In the genomic region with DNA sequence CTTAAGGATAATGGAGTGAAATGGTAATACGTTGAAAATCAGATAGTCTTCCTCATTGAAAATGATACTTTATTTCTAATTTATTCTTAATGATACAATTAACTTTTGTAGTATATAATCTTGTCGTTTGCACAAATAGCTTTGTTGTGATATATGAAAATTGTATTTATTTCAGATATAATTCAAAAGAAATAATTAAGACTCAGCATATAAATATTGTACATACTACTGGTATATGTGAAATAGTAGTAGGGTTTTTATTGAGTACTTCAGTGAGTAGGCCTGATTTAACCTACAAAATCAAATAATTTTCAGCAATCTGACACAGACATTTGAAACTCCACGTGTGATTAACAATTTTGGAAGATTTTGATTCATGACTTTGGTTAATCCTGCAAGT, we compare ENCODE assay signal across 16 cellular contexts. TPM values are rescaled to one million over a fixed set of nuclear protein-coding genes. Genes with fewer than 3 reads are reported as not detected.
DNase-seq lines count a peak whose midpoint lies in the region; ATAC-seq, FAIRE-seq and TF ChIP-seq lines count a peak whose summit lies in the region.
"Had no signal": no experiment of that assay in that cellular context is flagged by ENCODE, and none has a peak within 500 bp of the region (broad histone marks: within the 10 kb centered on the region; RNA-seq: fewer than 3 reads in every experiment).

No MANE protein-coding gene starts in this region.

- CTCF ChIA-PET in K562 (lab: Yijun Ruan, JAX; ENCODE audit: low intra/inter-chr PET ratio) = no interaction called here

- H3K79me2 ChIP-seq in K562 (ENCODE audit: control insufficient read depth, insufficient read depth, low read length) = peaks cover 33% of the 10 kb centered on the region

- no peaks in the 10 kb centered on the region for H3K9me3 Mint-ChIP-seq in activated T-cell treated with anti-CD3 and anti-CD28 coated beads, Interleukin-2, amount 50 U/mL, for 72 hours
- no peaks in the 10 kb centered on the region for H3K9me3 Mint-ChIP-seq in activated T-cell treated with anti-CD3 and anti-CD28 coated beads, Interleukin-2, amount 50 U/mL, for 24 hours
- H3K9me3 Mint-ChIP-seq: CD8-positive, alpha-beta T cell; H9 had no signal

- no peak for ATAC-seq in activated T-cell treated with anti-CD3 and anti-CD28 coated beads, Interleukin-2, amount 50 U/mL, for 72 hours (replicated peaks in 1 of 2)
- ATAC-seq in K562 = no peak
- no peak for ATAC-seq in HG03457 (IDR thresholded peaks at IDR 0.05; ENCODE audit: unreplicated experiment)
- no peak for ATAC-seq in GM18498 (IDR thresholded peaks at IDR 0.05; ENCODE audit: unreplicated experiment)
- ATAC-seq: CD8-positive, alpha-beta T cell had no signal

- H3K4me2 ChIP-seq in K562 (ENCODE audit: insufficient read depth, low read length) = no peak overlapping the region
- H3K4me2 ChIP-seq: BLaER1 treated with 17β-estradiol and CSF1 and Interleukin-3, amounts not matched to agents 10 nM and 100 nM had no signal

- POLR2A ChIA-PET in K562 (lab: Yijun Ruan, JAX) = interaction anchor here (0.7 kb wide), 1 partner anchor 66 kb away, joined by 3 read pairs; no protein-coding TSS in a partner anchor

- H3K36me3 ChIP-seq in K562 (ENCODE audit: control insufficient read depth, insufficient read depth, low read length) = peaks cover 81% of the 10 kb centered on the region
- H3K36me3 ChIP-seq in kidney (ENCODE audit: control insufficient read depth in 1 of 2, insufficient read depth in 2 of 2, low read length in 2 of 2) = peaks cover 16 to 27% of the 10 kb centered on the region in 2 donors

- H3K4me3 ChIP-seq in K562 = no peak overlapping the region
- H3K4me3 ChIP-seq in kidney (ENCODE audit: low read length in 2 of 2) = no peak overlapping the region
- H3K4me3 ChIP-seq: BLaER1 treated with 17β-estradiol and CSF1 and Interleukin-3, amounts not matched to agents 10 nM and 100 nM had no signal

- H3K36me3 Mint-ChIP-seq in activated T-cell treated with anti-CD3 and anti-CD28 coated beads, Interleukin-2, amount 50 U/mL, for 72 hours (ENCODE audit: insufficient read depth in 2 of 2) = peaks cover 0 to 4% of the 10 kb centered on the region in 2 donors
- H3K36me3 Mint-ChIP-seq in activated T-cell treated with anti-CD3 and anti-CD28 coated beads, Interleukin-2, amount 50 U/mL, for 24 hours (ENCODE audit: low read depth) = peaks cover 91% of the 10 kb centered on the region

- no TSS peak for BruUV-seq in K562 (replicated peaks; lab: Mats Ljungman, UMichigan)

- TF ChIP-seq POLR2A in K562 (conservative IDR thresholded peaks at IDR 0.05) = no peak

- H3K9me3 ChIP-seq in K562 (replicated peaks; ENCODE audit: control insufficient read depth, insufficient read depth, low read depth, low read length) (no peaks in the 10 kb centered on the region), kidney (ENCODE audit: control insufficient read depth in 1 of 2, low read length in 2 of 2) (no peaks in the 10 kb centered on the region)
- H3K9me3 ChIP-seq: BLaER1 treated with 17β-estradiol and CSF1 and Interleukin-3, amounts not matched to agents 10 nM and 100 nM had no signal

- FAIRE-seq in K562 (lab: Jason Lieb, UNC) (no peak), kidney (lab: Jason Lieb, UNC) (peak; percentile 19)
- FAIRE-seq: H1 had no signal

- H3K4me1 ChIP-seq in K562 (replicated peaks in 1 of 2; ENCODE audit: control insufficient read depth in 2 of 2, insufficient read depth in 2 of 2, low read length in 2 of 2) = peaks cover 6 to 12% of the 10 kb centered on the region in 2 experiments; a peak in 3 of 5 replicates
- peaks cover 0 to 8% of the 10 kb centered on the region in 2 donors for H3K4me1 ChIP-seq in kidney (ENCODE audit: control insufficient read depth in 1 of 2, insufficient read depth in 1 of 2, low read depth in 1 of 2, low read length in 2 of 2)

- H4K20me1 ChIP-seq in K562 (replicated peaks; ENCODE audit: control insufficient read depth, insufficient read depth, low read length) = no peaks in the 10 kb centered on the region

- peaks cover 23% of the 10 kb centered on the region for H3K4me1 Mint-ChIP-seq in activated T-cell treated with anti-CD3 and anti-CD28 coated beads, Interleukin-2, amount 50 U/mL, for 72 hours (ENCODE audit: low read depth)
- peaks cover 41% of the 10 kb centered on the region for H3K4me1 Mint-ChIP-seq in activated T-cell treated with anti-CD3 and anti-CD28 coated beads, Interleukin-2, amount 50 U/mL, for 24 hours (ENCODE audit: low read depth)

- in situ Hi-C loops in K562 (cut with MboI) = no loop called here

- TF ChIP-seq CTCF in K562 (IDR thresholded peaks at IDR 0.05 in 2 of 3, conservative IDR thresholded peaks at IDR 0.05 in 1 of 3; ENCODE audit: insufficient read depth in 2 of 3, low read depth in 1 of 3, low read length in 3 of 3) (no peak), kidney (IDR thresholded peaks at IDR 0.05; ENCODE audit: borderline replicate concordance, extremely low read depth, insufficient read depth) (no peak)

- 85% methylated on average over 3 of the region's 3 CpGs for WGBS in K562 (ENCODE audit: insufficient coverage, low coverage, missing lambda C conversion rate)

- no peaks in the 10 kb centered on the region for H3K27me3 ChIP-seq in K562 (ENCODE audit: control insufficient read depth in 2 of 2, insufficient read depth in 2 of 2, low read length in 2 of 2)
- H3K27me3 ChIP-seq: BLaER1 treated with 17β-estradiol and CSF1 and Interleukin-3, amounts not matched to agents 10 nM and 100 nM had no signal

- H3K4me3 Mint-ChIP-seq in activated T-cell treated with anti-CD3 and anti-CD28 coated beads, Interleukin-2, amount 50 U/mL, for 72 hours = no peak overlapping the region
- H3K4me3 Mint-ChIP-seq in activated T-cell treated with anti-CD3 and anti-CD28 coated beads, Interleukin-2, amount 50 U/mL, for 24 hours = no peak overlapping the region
- H3K4me3 Mint-ChIP-seq: B cell; CD8-positive, alpha-beta T cell; H9 had no signal

- H3K27ac Mint-ChIP-seq in activated T-cell treated with anti-CD3 and anti-CD28 coated beads, Interleukin-2, amount 50 U/mL, for 72 hours = peak overlapping the region; percentile 82
- no peak overlapping the region for H3K27ac Mint-ChIP-seq in activated T-cell treated with anti-CD3 and anti-CD28 coated beads, Interleukin-2, amount 50 U/mL, for 24 hours
- H3K27ac Mint-ChIP-seq: B cell; CD8-positive, alpha-beta T cell; H9 had no signal

- intact Hi-C loops in K562 (cut with micrococcal nuclease) (no loop called here), kidney (cut with DNase I) (no loop called here)

- H3K9ac ChIP-seq in K562 (ENCODE audit: insufficient read depth in 1 of 2, low read depth in 2 of 2, low read length in 2 of 2) (no peak overlapping the region), kidney (ENCODE audit: low read length in 2 of 2) (no peak overlapping the region)
- H3K9ac ChIP-seq: BLaER1 treated with 17β-estradiol and CSF1 and Interleukin-3, amounts not matched to agents 10 nM and 100 nM had no signal

- TF ChIP-seq RAD21 in K562 (CRISPR knock-in tag; conservative IDR thresholded peaks at IDR 0.05 in 1 of 2, IDR thresholded peaks at IDR 0.05 in 1 of 2) = no peak

- H2AFZ ChIP-seq in K562 (ENCODE audit: low read depth, low read length) = no peak overlapping the region

- H3K27ac ChIP-seq in K562 (ENCODE audit: extremely low read depth, low read depth, low read length) = no peak overlapping the region
- H3K27ac ChIP-seq in kidney (ENCODE audit: low read depth in 2 of 2, low read length in 2 of 2) = no peak overlapping the region
- H3K27ac ChIP-seq: BLaER1 treated with 17β-estradiol and CSF1 and Interleukin-3, amounts not matched to agents 10 nM and 100 nM had no signal

- H3K9me1 ChIP-seq in K562 (ENCODE audit: control insufficient read depth, insufficient read depth, low read length) = no peaks in the 10 kb centered on the region

- no peak for TF ChIP-seq EP300 in K562 (IDR thresholded peaks at IDR 0.05; ENCODE audit: low read length)

- H3K27me3 Mint-ChIP-seq in activated T-cell treated with anti-CD3 and anti-CD28 coated beads, Interleukin-2, amount 50 U/mL, for 72 hours (ENCODE audit: low read depth) = no peaks in the 10 kb centered on the region
- no peaks in the 10 kb centered on the region for H3K27me3 Mint-ChIP-seq in activated T-cell treated with anti-CD3 and anti-CD28 coated beads, Interleukin-2, amount 50 U/mL, for 24 hours
- H3K27me3 Mint-ChIP-seq: B cell had no signal

- DNase-seq in activated T-cell treated with anti-CD3 and anti-CD28 coated beads, Interleukin-2, amount 50 U/mL, for 72 hours = no peak
- DNase-seq in activated T-cell treated with anti-CD3 and anti-CD28 coated beads, Interleukin-2, amount 50 U/mL, for 24 hours = no peak
- DNase-seq in K562 (ENCODE audit: extremely low read depth in 1 of 4, low spot score in 3 of 4) (no peak), kidney (no peak)
- DNase-seq in stimulated activated naive CD4-positive, alpha-beta T cell treated with Interleukin-2 at 50 U/mL for 16 hours (lab: John Stamatoyannopoulos, UW) = no peak
- DNase-seq: 8988T; Calu3; CD8-positive, alpha-beta T cell; DMS79 treated with DMSO at 0.1 percent for 48 hours; GF-D8; H9 had no signal

RNA-seq across cellular contexts. Expression of gene C5orf22, which starts 4.8 kb away (rescaled TPM):
- total RNA-seq in activated T-cell treated with anti-CD3 and anti-CD28 coated beads, Interleukin-2, amount 50 U/mL, for 72 hours = 10 to 100 TPM; 31.3 to 35.0 TPM
- 24.7 and 55.1 TPM in 2 replicates for total RNA-seq in K562 (2011; cell fraction: chromatin; rRNA removed; ENCODE audit: low replicate concordance)
- 13.5 and 17.8 TPM in 2 replicates for total RNA-seq in K562 (2011; cell fraction: nucleolus; rRNA removed)
- total RNA-seq in K562 (2011; cell fraction: nucleoplasm; rRNA removed) = 22.7 and 34.7 TPM in 2 replicates
- total RNA-seq in K562 (2014; rRNA removed) = 22.7 and 27.6 TPM in 2 replicates
- 42.6 and 45.2 TPM in 2 replicates for total RNA-seq in K562 (2014; rRNA removed; fragmentation: Illumina TruSeq; extraction: Trizol)
- 36.5 and 39.3 TPM in 2 replicates for total RNA-seq in K562 (2015; rRNA removed; fragmentation: Illumina TruSeq; extraction: Trizol)
- 38.2 and 40.7 TPM in 2 replicates for total RNA-seq in K562 (2021)
- 37.7 and 56.7 TPM in 2 replicates for polyA plus RNA-seq in K562 (2011; rRNA removed)
- polyA plus RNA-seq in K562 (2011; cell fraction: cytosol; rRNA removed) = 25.3 and 32.6 TPM in 2 replicates
- polyA plus RNA-seq in K562 (2011; cell fraction: nucleus; rRNA removed) = 10.5 and 14.5 TPM in 2 replicates
- polyA plus RNA-seq in K562 (2012) = 21.9 and 25.8 TPM in 2 replicates
- 38.5 and 49.7 TPM in 2 replicates for polyA plus RNA-seq in K562 (2014; fragmentation: Illumina TruSeq; extraction: Trizol)
- 10 to 100 TPM; 32.1 to 35.3 TPM for polyA plus RNA-seq in K562 (2014; fragmentation: Nextera tagmentation; extraction: Ambion mirVana)
- 27.5 and 30.0 TPM in 2 replicates for polyA plus RNA-seq in K562 (2014; rRNA removed)
- 49.1 and 54.9 TPM in 2 replicates for polyA minus RNA-seq in K562 (2011; rRNA and poly(A)+ RNA removed)
- polyA minus RNA-seq in K562 (2011; cell fraction: cytosol; rRNA and poly(A)+ RNA removed) = 13.6 and 21.8 TPM in 2 replicates
- 22.0 and 22.2 TPM in 2 replicates for polyA minus RNA-seq in K562 (2011; cell fraction: nucleus; rRNA and poly(A)+ RNA removed)
- total RNA-seq in kidney = 22.5 TPM
- polyA plus RNA-seq in kidney (ENCODE audit: insufficient read depth, low read depth, low replicate concordance) = 8.2 TPM

RNA-seq across cellular contexts. Expression of gene DROSHA, which starts 5.0 kb away (rescaled TPM):
- total RNA-seq in activated T-cell treated with anti-CD3 and anti-CD28 coated beads, Interleukin-2, amount 50 U/mL, for 72 hours = 10 to 100 TPM; 74.5 to 88.3 TPM
- 199 and 361 TPM in 2 replicates for total RNA-seq in K562 (2011; cell fraction: chromatin; rRNA removed; ENCODE audit: low replicate concordance)
- 84.9 and 101 TPM in 2 replicates for total RNA-seq in K562 (2011; cell fraction: nucleolus; rRNA removed)
- 121 and 152 TPM in 2 replicates for total RNA-seq in K562 (2011; cell fraction: nucleoplasm; rRNA removed)
- total RNA-seq in K562 (2014; rRNA removed) (74.3 and 75.7 TPM in 2 replicates), K562 (2014; rRNA removed; fragmentation: Illumina TruSeq; extraction: Trizol) (56.5 and 59.7 TPM in 2 replicates), K562 (2015; rRNA removed; fragmentation: Illumina TruSeq; extraction: Trizol) (52.8 and 61.4 TPM in 2 replicates), K562 (2021) (96.7 and 109 TPM in 2 replicates), kidney (51.6 TPM)
- polyA plus RNA-seq in K562 (2011; rRNA removed) (68.9 and 75.6 TPM in 2 replicates), K562 (2014; fragmentation: Illumina TruSeq; extraction: Trizol) (59.7 and 71.6 TPM in 2 replicates), K562 (2014; fragmentation: Nextera tagmentation; extraction: Ambion mirVana) (10 to 100 TPM; 52.5 to 60.7 TPM), K562 (2014; rRNA removed) (62.8 and 96.5 TPM in 2 replicates), kidney (ENCODE audit: insufficient read depth, low read depth, low replicate concordance) (39.9 TPM)
- 38.4 and 56.0 TPM in 2 replicates for polyA plus RNA-seq in K562 (2011; cell fraction: cytosol; rRNA removed)
- polyA plus RNA-seq in K562 (2011; cell fraction: nucleus; rRNA removed) = 154 and 159 TPM in 2 replicates
- polyA plus RNA-seq in K562 (2012) = 41.7 and 67.6 TPM in 2 replicates
- 290 and 310 TPM in 2 replicates for polyA minus RNA-seq in K562 (2011; rRNA and poly(A)+ RNA removed)
- 46.4 and 69.8 TPM in 2 replicates for polyA minus RNA-seq in K562 (2011; cell fraction: cytosol; rRNA and poly(A)+ RNA removed)
- 98.0 and 140 TPM in 2 replicates for polyA minus RNA-seq in K562 (2011; cell fraction: nucleus; rRNA and poly(A)+ RNA removed)
